In the genomic region with DNA sequence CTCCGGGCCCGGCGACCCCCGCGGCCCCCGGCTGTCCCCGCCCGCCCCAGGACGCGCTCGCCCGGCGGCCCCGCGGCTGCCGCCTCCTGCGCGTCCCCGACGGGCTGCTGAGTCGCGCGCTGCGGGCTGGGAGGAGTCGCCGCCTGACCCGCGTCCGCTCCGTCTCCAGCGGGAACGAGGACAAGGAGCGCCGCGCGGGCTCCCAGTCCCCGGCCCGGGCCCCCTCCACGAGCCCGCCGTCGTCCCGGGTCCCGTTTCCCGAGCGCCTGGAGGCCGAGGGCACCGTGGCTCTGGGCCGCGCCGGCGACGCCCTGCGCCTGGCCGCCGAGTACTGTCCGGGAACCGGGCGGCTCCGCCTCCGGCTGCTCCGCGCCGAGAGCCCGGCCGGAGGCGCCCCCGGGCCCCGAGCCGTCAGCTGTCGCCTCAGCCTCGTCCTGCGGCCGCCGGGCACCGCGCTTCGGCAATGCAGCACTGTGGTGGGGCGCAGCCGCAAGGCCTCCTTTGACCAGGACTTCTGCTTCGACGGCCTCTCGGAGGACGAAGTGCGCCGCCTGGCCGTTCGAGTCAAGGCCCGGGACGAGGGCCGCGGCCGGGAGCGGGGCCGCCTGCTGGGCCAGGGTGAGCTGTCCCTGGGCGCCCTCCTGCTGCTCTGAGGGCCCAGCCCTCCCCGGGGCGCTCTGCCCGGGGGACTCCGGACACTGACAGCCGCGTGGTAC, we compare ENCODE assay signal across 8 cellular contexts. TPM values are rescaled to one million over a fixed set of nuclear protein-coding genes. Genes with fewer than 3 reads are reported as not detected.
A peak's percentile ranks its signal among the peaks of the same experiment; 100 is the strongest.
DNase-seq lines count a peak whose midpoint lies in the region; ATAC-seq and TF ChIP-seq lines count a peak whose summit lies in the region.

No MANE protein-coding gene starts in this region.

- no peaks in the 10 kb centered on the region for H4K20me1 ChIP-seq in PC-3 (ENCODE audit: low read length)

- TF ChIP-seq CTCF in AG04449 (IDR thresholded peaks at IDR 0.05; ENCODE audit: insufficient read depth, low read length, missing control alignments): peak; percentile 20
- peak; percentile 24; the same call in 1 of the 2 replicates for TF ChIP-seq CTCF in PC-3 (conservative IDR thresholded peaks at IDR 0.05; ENCODE audit: low read depth, low read length)
- TF ChIP-seq CTCF in adrenal gland (IDR thresholded peaks at IDR 0.05): peak in 3 of 6 experiments; percentile 16 to 19 (median 18)

- H3K79me2 ChIP-seq in PC-3 (ENCODE audit: low read length): no peaks in the 10 kb centered on the region

- H3K27me3 ChIP-seq in PC-3 (ENCODE audit: low read length) (peaks cover 7% of the 10 kb centered on the region), adrenal gland (no peaks in the 10 kb centered on the region), iPS DF 6.9 (ENCODE audit: control insufficient read depth, insufficient read depth, low read length) (peaks cover 18% of the 10 kb centered on the region; the same call in 1 of the 2 replicates)

- DNase-seq in AG04449 (ENCODE audit: low read depth, low spot score) (no peak), PC-3 (peak; percentile 22), adrenal gland (peak; percentile 44 to 64 (median 46)), iPS DF 6.9 (ENCODE audit: low read depth, low spot score) (no peak), sciatic nerve (ENCODE audit: low spot score) (peak; percentile 67), NCI-H510A (lab: John Stamatoyannopoulos, UW) (no peak)

- H3K36me3 ChIP-seq in PC-3 (ENCODE audit: low read depth, low read length) (no peaks in the 10 kb centered on the region), adrenal gland (replicated peaks in 1 of 2) (no peaks in the 10 kb centered on the region), iPS DF 6.9 (ENCODE audit: control insufficient read depth, insufficient read depth, low read length) (no peaks in the 10 kb centered on the region)

- CTCF ChIA-PET in AG04449 (lab: Yijun Ruan, JAX): interaction anchor here (1.5 to 12.6 kb wide), 5 partner anchors 7 to 199 kb away, joined by 3 to 100 read pairs (median 4); a partner anchor contains a TSS
- CTCF ChIA-PET in PC-3 (lab: Charles Lee): no interaction called here

- POLR2A ChIA-PET in AG04449 (lab: Yijun Ruan, JAX): no interaction called here
- POLR2A ChIA-PET in PC-3 (lab: Charles Lee; ENCODE audit: unreplicated experiment): no interaction called here

- peak overlapping the region; percentile 53 for H3K4me3 ChIP-seq in AG04449 (ENCODE audit: low read depth, low read length)
- H3K4me3 ChIP-seq in PC-3 (ENCODE audit: low read length): peak overlapping the region; percentile 64
- peak overlapping the region in 2 of 4 donors; percentile 15 to 66 for H3K4me3 ChIP-seq in adrenal gland
- peak overlapping the region; percentile 47; the same call in 1 of the 2 replicates for H3K4me3 ChIP-seq in iPS DF 6.9 (ENCODE audit: low read length)

- no peak for TF ChIP-seq POLR2A in adrenal gland (IDR thresholded peaks at IDR 0.05)

- H3F3A ChIP-seq in PC-3 (ENCODE audit: low read length, unreplicated experiment): no peaks in the 10 kb centered on the region

- H3K27ac ChIP-seq in PC-3 (ENCODE audit: low read length) (no peak overlapping the region), adrenal gland (peak overlapping the region in 2 of 5 donors; percentile 63 to 73), iPS DF 6.9 (ENCODE audit: low read length) (no peak overlapping the region)

- no peaks in the 10 kb centered on the region for H3K9me3 ChIP-seq in PC-3 (ENCODE audit: low read length)
- no peaks in the 10 kb centered on the region for H3K9me3 ChIP-seq in adrenal gland (replicated peaks in 1 of 3)
- no peaks in the 10 kb centered on the region for H3K9me3 ChIP-seq in iPS DF 6.9 (ENCODE audit: control insufficient read depth, insufficient read depth, low read length)

- no TSS peak for BruUV-seq in PC-3 (replicated peaks; lab: Mats Ljungman, UMichigan)

- WGBS in adrenal gland, 4 donors: 0 to 6% (median 2%) methylated on average over 6 to 102 of the region's 102 CpGs
- WGBS in iPS DF 6.9 (ENCODE audit: insufficient coverage, insufficient read length): no CpG with 5 or more reads among the region's 102 CpGs

- intact Hi-C loops in PC-3 (cut with micrococcal nuclease): loop anchor here (10.0 kb wide), 1 partner anchor 83 kb away; no protein-coding TSS in a partner anchor
- intact Hi-C loops in adrenal gland (cut with DNase I): loop anchor here in 1 of 2 donors (10.0 kb wide), 2 partner anchors 193 to 237 kb away; no protein-coding TSS in a partner anchor
- intact Hi-C loops in sciatic nerve (cut with DNase I): loop anchor here (5.0 kb wide), 1 partner anchor 54 kb away; no protein-coding TSS in a partner anchor

- H3K4me1 ChIP-seq in PC-3 (ENCODE audit: insufficient read depth, low read length) (peaks cover 30% of the 10 kb centered on the region), adrenal gland (replicated peaks in 1 of 2) (peaks cover 0 to 24% of the 10 kb centered on the region in 2 donors), iPS DF 6.9 (ENCODE audit: control insufficient read depth, insufficient read depth, low read length) (no peaks in the 10 kb centered on the region)

- H3K9me2 ChIP-seq in PC-3 (replicated peaks; ENCODE audit: low read length): no peaks in the 10 kb centered on the region

- peak overlapping the region; percentile 68 for H2AFZ ChIP-seq in PC-3 (ENCODE audit: low read length)

- ATAC-seq in GM18909 (IDR thresholded peaks at IDR 0.05; ENCODE audit: poor library complexity, unreplicated experiment): peak; percentile 37
- ATAC-seq in PC-3: peak; percentile 59
- ATAC-seq in sciatic nerve: peak; percentile 41
- no peak for ATAC-seq in GM18858 (IDR thresholded peaks at IDR 0.05; ENCODE audit: unreplicated experiment)

- peak overlapping the region; percentile 10; the same call in 1 of the 2 replicates for H3K9ac ChIP-seq in PC-3 (ENCODE audit: low read length)

- peak overlapping the region; percentile 76 for H3K4me2 ChIP-seq in PC-3 (ENCODE audit: low read length)

RNA-seq across cellular contexts. Expression of a gene that starts 1.5 kb away (rescaled TPM):
- total RNA-seq in PC-3 (2014; rRNA removed): 0.11 and 0.52 TPM in 2 replicates
- under 1 TPM in 5 of 8 donors, not detected in 3; 0.07 to 0.67 (median 0.23) TPM for total RNA-seq in adrenal gland
- polyA plus RNA-seq in adrenal gland: under 1 TPM; 0.10 to 0.42 (median 0.24) TPM
- not detected for total RNA-seq in sciatic nerve

RNA-seq across cellular contexts. Expression of a gene that starts 8.0 kb away (rescaled TPM):
- 11.3 and 11.4 TPM in 2 replicates for total RNA-seq in PC-3 (2014; rRNA removed)
- 100 to 1,000 TPM in 2 of 8 donors, 10 to 100 TPM in 6; 43.1 to 114 (median 57.7) TPM for total RNA-seq in adrenal gland
- polyA plus RNA-seq in adrenal gland: 10 to 100 TPM; 18.9 to 29.6 (median 24.9) TPM
- total RNA-seq in sciatic nerve: 124 TPM

Comparison
In these comparisons a context has a peak if more than half of its experiments do, and no peak if none do; other contexts are left out.
1. DNase-seq: peak in PC-3 (single experiment), adrenal gland (7 of 7) and sciatic nerve (single experiment); none in AG04449 (single experiment), iPS DF 6.9 (single experiment) and NCI-H510A (single experiment).